Comparison of ENCODE assay signal across 10 cellular contexts in genomic region chr11:71889181-71889872, GRCh38. TPM values are rescaled to one million over a fixed set of nuclear protein-coding genes. Genes with fewer than 3 reads are reported as not detected.
"Had no signal": no experiment of that assay in that cellular context is flagged by ENCODE, and none has a peak within 500 bp of the region (broad histone marks: within the 10 kb centered on the region; RNA-seq: fewer than 3 reads in every experiment).

No MANE protein-coding gene starts in this region.

RNA-seq across cellular contexts. Expression of gene DEFB131B, which starts 11.1 kb away (rescaled TPM):
- total RNA-seq: activated CD4-positive, alpha-beta T cell treated with anti-CD3 and anti-CD28 coated beads, Interleukin-2, amount 10 ng/mL, durations not matched to agents 7 days and 5 days; activated CD8-positive, alpha-beta T cell treated with anti-CD3 and anti-CD28 coated beads, Interleukin-2, amount 10 ng/mL, durations not matched to agents 7 days and 5 days; activated naive CD4-positive, alpha-beta T cell treated with anti-CD3 and anti-CD28 coated beads for 36 hours; activated naive CD4-positive, alpha-beta T cell treated with anti-CD3 and anti-CD28 coated beads, Interleukin-2, amount 50 U/mL, for 72 hours; adrenal gland; astrocyte; cerebellum; RPMI7951; SJCRH30; T-helper 1 cell treated with Interleukin-12 subunit alpha and Interleukin-12 subunit beta and Interleukin-4 antibody, amounts not matched to agents 30 ng/mL and 1 ng/mL, for 36 hours had no signal
- polyA plus RNA-seq: adrenal gland had no signal

RNA-seq across cellular contexts. Expression of gene DEFB108B, which starts 56.3 kb away (rescaled TPM):
- total RNA-seq: activated CD4-positive, alpha-beta T cell treated with anti-CD3 and anti-CD28 coated beads, Interleukin-2, amount 10 ng/mL, durations not matched to agents 7 days and 5 days; activated CD8-positive, alpha-beta T cell treated with anti-CD3 and anti-CD28 coated beads, Interleukin-2, amount 10 ng/mL, durations not matched to agents 7 days and 5 days; activated naive CD4-positive, alpha-beta T cell treated with anti-CD3 and anti-CD28 coated beads for 36 hours; activated naive CD4-positive, alpha-beta T cell treated with anti-CD3 and anti-CD28 coated beads, Interleukin-2, amount 50 U/mL, for 72 hours; adrenal gland; astrocyte; cerebellum; RPMI7951; SJCRH30; T-helper 1 cell treated with Interleukin-12 subunit alpha and Interleukin-12 subunit beta and Interleukin-4 antibody, amounts not matched to agents 30 ng/mL and 1 ng/mL, for 36 hours had no signal
- polyA plus RNA-seq: adrenal gland had no signal
